In genomic region chr9:128648206-128648605, GRCh38 we compare ENCODE assay signal across 8 cellular contexts. TPM values are rescaled to one million over a fixed set of nuclear protein-coding genes. Genes with fewer than 3 reads are reported as not detected.
DNase-seq lines count a peak whose midpoint lies in the region; ATAC-seq and TF ChIP-seq lines count a peak whose summit lies in the region.
"Not testable (repeated sequence)": the region's sequence is repeated elsewhere in the genome, so short reads cannot be mapped to it uniquely, and the experiment has no call there.

No MANE protein-coding gene starts in this region.

- not testable (repeated sequence) for H3K27me3 ChIP-seq in CD8-positive, alpha-beta T cell (ENCODE audit: insufficient read depth, low read length); brain microvascular endothelial cell (replicated peaks); left ventricle myocardium inferior (ENCODE audit: low read depth)

- H3K9me3 Mint-ChIP-seq in CD8-positive, alpha-beta T cell; IgD-negative memory B cell; progenitor cell of endocrine pancreas (ENCODE audit: low read depth): not testable (repeated sequence)

- H3K36me3 Mint-ChIP-seq in CD8-positive, alpha-beta T cell; IgD-negative memory B cell; progenitor cell of endocrine pancreas (ENCODE audit: insufficient read depth): not testable (repeated sequence)

- TF ChIP-seq CTCF in CD8-positive, alpha-beta T cell (IDR thresholded peaks at IDR 0.05), result not testable (repeated sequence)
- TF ChIP-seq CTCF in brain microvascular endothelial cell (IDR thresholded peaks at IDR 0.05; ENCODE audit: low read depth, low read length, missing control alignments) (peak; percentile 44), left ventricle myocardium inferior (IDR thresholded peaks at IDR 0.05; ENCODE audit: borderline replicate concordance) (peak; percentile 32), progenitor cell of endocrine pancreas (IDR thresholded peaks at IDR 0.05; ENCODE audit: unreplicated experiment) (peak; percentile 28)

- in situ Hi-C loops in brain microvascular endothelial cell (cut with HindIII; ENCODE audit: low pct_ligation_motif_present, low sequenced_read_pairs), result not testable (repeated sequence)

- not testable (repeated sequence) for H3K4me1 Mint-ChIP-seq in CD8-positive, alpha-beta T cell (ENCODE audit: low read depth); IgD-negative memory B cell; progenitor cell of endocrine pancreas (ENCODE audit: low read depth)

- not testable (repeated sequence) for H3K4me1 ChIP-seq in CD8-positive, alpha-beta T cell (ENCODE audit: insufficient read depth, low read length); left ventricle myocardium inferior

- H3K27me3 Mint-ChIP-seq in CD8-positive, alpha-beta T cell (ENCODE audit: low read depth); IgD-negative memory B cell; progenitor cell of endocrine pancreas: not testable (repeated sequence)

- peak; percentile 47 to 81 (median 72) for DNase-seq in CD8-positive, alpha-beta T cell
- peak; percentile 36 for DNase-seq in activated CD8-positive, alpha-beta memory T cell treated with anti-CD3 and anti-CD28 coated beads, Interleukin-2, amount 50 U/mL, for 1 hour (ENCODE audit: extremely low read depth)
- DNase-seq in brain microvascular endothelial cell, result peak; percentile 11
- DNase-seq in left ventricle myocardium inferior; progenitor cell of endocrine pancreas (ENCODE audit: low spot score, unreplicated experiment): not testable (repeated sequence)
- peak; percentile 28 to 58 for DNase-seq in stimulated activated CD8-positive, alpha-beta memory T cell treated with anti-CD3 and anti-CD28 coated beads, Interleukin-7, amount 100 ng/mL, for 1 hour (ENCODE audit: low read depth in 2 of 2)

- not testable (repeated sequence) for H3K4me3 Mint-ChIP-seq in CD8-positive, alpha-beta T cell; progenitor cell of endocrine pancreas (ENCODE audit: low read depth)
- H3K4me3 Mint-ChIP-seq in IgD-negative memory B cell, result peak overlapping the region in 1 of 4 donors; percentile 52

- H3K36me3 ChIP-seq in CD8-positive, alpha-beta T cell (ENCODE audit: insufficient read depth, low read length); brain microvascular endothelial cell (replicated peaks); left ventricle myocardium inferior: not testable (repeated sequence)

- not testable (repeated sequence) for H3K4me3 ChIP-seq in CD8-positive, alpha-beta T cell (ENCODE audit: low read depth, low read length); brain microvascular endothelial cell (ENCODE audit: low read depth, low read length); left ventricle myocardium inferior

- CTCF ChIA-PET in CD8-positive, alpha-beta T cell (lab: Charles Lee), result interaction anchor here (0.6 to 1.8 kb wide), 7 partner anchors 9 to 280 kb away, joined by 3 to 12 read pairs (median 3); no protein-coding TSS in a partner anchor

- POLR2A ChIA-PET in CD8-positive, alpha-beta T cell (lab: Charles Lee), result not testable (repeated sequence)

- peak; percentile 84 for ATAC-seq in CD8-positive, alpha-beta T cell
- ATAC-seq in SK-N-SH treated with all-trans-retinoic acid at 6 μM for 48 hours, result peak; percentile 84

- not testable (repeated sequence) for H3K9me3 ChIP-seq in CD8-positive, alpha-beta T cell (ENCODE audit: low read length); left ventricle myocardium inferior (replicated peaks)

- not testable (repeated sequence) for H3K27ac Mint-ChIP-seq in CD8-positive, alpha-beta T cell; progenitor cell of endocrine pancreas
- peak overlapping the region in 2 of 3 donors; percentile 59 to 71 for H3K27ac Mint-ChIP-seq in IgD-negative memory B cell

- intact Hi-C loops in CD8-positive, alpha-beta T cell (cut with DNase I, micrococcal nuclease), result loop anchor here (1.0 to 2.0 kb wide), 3 partner anchors 139 to 280 kb away; partner anchors contain the start of gene TBC1D13 (in 1 of the 2)
- intact Hi-C loops in left ventricle myocardium inferior (cut with micrococcal nuclease), result not testable (repeated sequence)

- not testable (repeated sequence) for H3K27ac ChIP-seq in CD8-positive, alpha-beta T cell (ENCODE audit: low read depth, low read length); brain microvascular endothelial cell; left ventricle myocardium inferior (replicated peaks)

RNA-seq across cellular contexts. Expression of gene DYNC2I2, which starts 8.4 kb away (rescaled TPM):
- 1 to 10 TPM; 3.7 to 3.9 TPM for total RNA-seq in CD8-positive, alpha-beta T cell
- 57.3 TPM for polyA plus RNA-seq in IgD-negative memory B cell
- total RNA-seq in left ventricle myocardium inferior, result 32.7 TPM
- total RNA-seq in progenitor cell of endocrine pancreas, result 83.4 and 85.4 TPM in 2 replicates

RNA-seq across cellular contexts. Expression of gene SET, which starts 40.8 kb away (rescaled TPM):
- total RNA-seq in CD8-positive, alpha-beta T cell, result 100 to 1,000 TPM; 243 to 260 TPM
- polyA plus RNA-seq in IgD-negative memory B cell, result 257 TPM
- total RNA-seq in left ventricle myocardium inferior (168 TPM), progenitor cell of endocrine pancreas (563 and 571 TPM in 2 replicates)

RNA-seq across cellular contexts. Expression of gene PKN3, which starts 54.1 kb away (rescaled TPM):
- 1 to 10 TPM; 1.3 to 2.0 TPM for total RNA-seq in CD8-positive, alpha-beta T cell
- polyA plus RNA-seq in IgD-negative memory B cell, result 0.11 TPM
- 6.3 TPM for total RNA-seq in left ventricle myocardium inferior
- total RNA-seq in progenitor cell of endocrine pancreas, result 20.0 and 20.2 TPM in 2 replicates
